In genomic region chrX:6558979-6559378, GRCh38 we compare ENCODE assay signal across 28 cellular contexts. TPM values are rescaled to one million over a fixed set of nuclear protein-coding genes. Genes with fewer than 3 reads are reported as not detected.
"Had no signal": no experiment of that assay in that cellular context is flagged by ENCODE, and none has a peak within 500 bp of the region (broad histone marks: within the 10 kb centered on the region; RNA-seq: fewer than 3 reads in every experiment).

No MANE protein-coding gene starts in this region.

- ATAC-seq: natural killer cell; psoas muscle; right lobe of liver; stimulated activated memory B cell treated with anti-CD40 and anti-IgM and Interleukin-4, amounts not matched to agents 10 μg/mL and 1 μg/mL and 100 μg/mL, for 72 hours; stimulated activated naive CD8-positive, alpha-beta T cell treated with anti-CD3 and anti-CD28 coated beads, Interleukin-15, amount 100 ng/mL, for 72 hours had no signal

- DNase-seq: islet precursor cell; left ventricle myocardium inferior; mesendoderm; naive B cell; natural killer cell; nephron progenitor cell; occipital lobe; psoas muscle; right lobe of liver; stimulated activated CD4-positive, alpha-beta T cell treated with anti-CD3 and anti-CD28 coated beads, Interleukin-1b, Interleukin-23, amount 100 ng/mL, for 48 hours; stimulated activated CD4-positive, alpha-beta T cell treated with anti-CD3 and anti-CD28 coated beads, Interleukin-2, amount 100 ng/mL, for 48 hours; stimulated activated CD4-positive, alpha-beta T cell treated with anti-CD3 and anti-CD28 coated beads, Interleukin-4, amount 100 ng/mL, for 4 hours; stimulated activated CD8-positive, alpha-beta memory T cell treated with anti-CD3 and anti-CD28 coated beads, Interleukin-4, amount 100 ng/mL, for 48 hours; stimulated activated naive CD4-positive, alpha-beta T cell treated with Interleukin-2 at 50 U/mL for 16 hours; stimulated activated naive CD8-positive, alpha-beta T cell treated with anti-CD3 and anti-CD28 coated beads, Interleukin-15, amount 100 ng/mL, for 72 hours; substantia nigra; uterus had no signal

RNA-seq across cellular contexts. Expression of gene VCX3A, which starts 24.1 kb away (rescaled TPM):
- total RNA-seq: left ventricle myocardium inferior, lung, mononuclear cell, natural killer cell, occipital lobe, posterior vena cava, psoas muscle, renal cortical epithelial cell, right atrium auricular region, right lobe of liver, skeletal muscle tissue, smooth muscle cell, temporal lobe, tibial nerve, ureter, uterus had no signal
- polyA plus RNA-seq: psoas muscle had no signal
